In the genomic region with DNA sequence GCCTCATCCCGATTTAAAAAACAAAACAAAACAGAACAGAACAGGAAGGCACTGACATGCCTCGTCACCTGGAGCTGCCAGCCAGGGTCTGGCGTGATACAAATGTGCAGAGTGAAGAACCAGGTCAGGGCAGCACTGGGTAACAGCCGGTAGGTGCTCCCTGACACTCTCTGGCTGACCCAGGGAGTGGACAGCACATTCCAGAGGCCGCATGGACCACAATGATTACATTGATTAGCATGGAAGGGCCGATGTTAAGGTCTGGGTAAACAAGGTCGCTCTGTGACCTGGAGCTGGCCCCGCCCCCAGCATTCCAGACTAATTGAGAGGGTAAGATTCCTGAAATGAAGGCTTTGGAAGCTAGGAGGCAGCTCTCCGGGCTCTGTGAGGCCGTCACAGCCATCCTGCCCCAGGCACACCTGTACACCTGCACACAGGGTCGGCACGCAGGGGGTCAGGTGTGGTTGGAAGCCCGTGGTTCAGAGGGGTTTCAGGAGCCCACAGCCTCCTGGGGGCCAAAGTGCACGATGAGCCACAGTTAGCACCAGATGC, we compare ENCODE assay signal across 15 cellular contexts. TPM values are rescaled to one million over a fixed set of nuclear protein-coding genes. Genes with fewer than 3 reads are reported as not detected.
DNase-seq lines count a peak whose midpoint lies in the region; ATAC-seq and TF ChIP-seq lines count a peak whose summit lies in the region.
"Had no signal": no experiment of that assay in that cellular context is flagged by ENCODE, and none has a peak within 500 bp of the region (broad histone marks: within the 10 kb centered on the region; RNA-seq: fewer than 3 reads in every experiment).

No MANE protein-coding gene starts in this region.

- peaks cover 28% of the 10 kb centered on the region for H3F3A ChIP-seq in neural progenitor cell (ENCODE audit: low read depth)

- H2AFZ ChIP-seq in neural progenitor cell (replicated peaks), result no peak overlapping the region

- H3K36me3 ChIP-seq in Caco-2 (ENCODE audit: control insufficient read depth, insufficient read depth, low read length) (no peaks in the 10 kb centered on the region), NT2/D1 (ENCODE audit: insufficient read depth, insufficient read length, low read length) (peaks cover 45% of the 10 kb centered on the region), neural progenitor cell (no peaks in the 10 kb centered on the region), MG63 (no peaks in the 10 kb centered on the region; the same call in none of the 2 replicates)

- H3K9me3 ChIP-seq in Caco-2 (no peaks in the 10 kb centered on the region), NT2/D1 (ENCODE audit: insufficient read depth, low read length) (no peaks in the 10 kb centered on the region), neural progenitor cell (ENCODE audit: low read depth) (no peaks in the 10 kb centered on the region), MG63 (no peaks in the 10 kb centered on the region)

- H3K9me3 Mint-ChIP-seq in Caco-2 (ENCODE audit: unreplicated experiment) (no peaks in the 10 kb centered on the region), neural progenitor cell (no peaks in the 10 kb centered on the region)

- no peak overlapping the region for H3K9ac ChIP-seq in NT2/D1 (ENCODE audit: insufficient read length, low read depth)
- H3K9ac ChIP-seq in neural progenitor cell, result no peak overlapping the region

- H3K4me1 ChIP-seq in Caco-2, result peaks cover 65% of the 10 kb centered on the region
- H3K4me1 ChIP-seq in NT2/D1 (ENCODE audit: insufficient read depth, insufficient read length), result peaks cover 67% of the 10 kb centered on the region
- peaks cover 34% of the 10 kb centered on the region for H3K4me1 ChIP-seq in neural progenitor cell

- ATAC-seq in GM18858 (IDR thresholded peaks at IDR 0.05; ENCODE audit: unreplicated experiment), result no peak
- ATAC-seq: sciatic nerve had no signal

- H3K4me3 Mint-ChIP-seq in Caco-2 (ENCODE audit: unreplicated experiment) (peak overlapping the region; percentile 68), neural progenitor cell (no peak overlapping the region)
- H3K4me3 Mint-ChIP-seq: IgD-negative memory B cell had no signal

- peak; percentile 4 to 41 for TF ChIP-seq CTCF in Caco-2 (IDR thresholded peaks at IDR 0.05; ENCODE audit: insufficient read depth in 1 of 2, low read depth in 1 of 2, low read length in 1 of 2, severe bottlenecking in 1 of 2, unreplicated experiment in 1 of 2)
- no peak for TF ChIP-seq CTCF in neural progenitor cell (IDR thresholded peaks at IDR 0.05)

- H3K36me3 Mint-ChIP-seq in Caco-2 (ENCODE audit: insufficient read depth, unreplicated experiment) (peaks cover 48% of the 10 kb centered on the region), neural progenitor cell (no peaks in the 10 kb centered on the region)

- DNase-seq in Caco-2 (peak; percentile 95 to 96), NT2/D1 (ENCODE audit: low read depth, low spot score) (peak; percentile 71), iPS DF 19.7 (ENCODE audit: low read depth, low spot score) (peak; percentile 57), neural progenitor cell (ENCODE audit: low spot score) (peak; percentile 93), NCI-H146 (lab: John Stamatoyannopoulos, UW) (no peak), MG63 (no peak), DMS114 treated with DMSO at 0.1 percent for 48 hours (lab: John Stamatoyannopoulos, UW; ENCODE audit: unreplicated experiment) (no peak)
- DNase-seq: activated CD8-positive, alpha-beta memory T cell treated with anti-CD3 and anti-CD28 coated beads for 24 hours; activated naive CD4-positive, alpha-beta T cell treated with anti-CD3 and anti-CD28 coated beads, Interleukin-2, amount 50 U/mL, for 16 hours; C1 segment of cervical spinal cord; NCI-H187 had no signal

- H3K27ac Mint-ChIP-seq in Caco-2 (ENCODE audit: unreplicated experiment) (peak overlapping the region; percentile 90), neural progenitor cell (no peak overlapping the region)

- H3K4me1 Mint-ChIP-seq in Caco-2 (ENCODE audit: low read depth, unreplicated experiment) (peaks cover 19% of the 10 kb centered on the region), neural progenitor cell (peaks cover 23% of the 10 kb centered on the region)

- H3K27me3 Mint-ChIP-seq in Caco-2 (ENCODE audit: insufficient read depth, unreplicated experiment) (no peaks in the 10 kb centered on the region), neural progenitor cell (ENCODE audit: insufficient read depth, low read depth) (peaks cover 2% of the 10 kb centered on the region)
- H3K27me3 Mint-ChIP-seq: IgD-negative memory B cell had no signal

- H3K4me2 ChIP-seq in neural progenitor cell, result peak overlapping the region; percentile 60

- intact Hi-C loops in Caco-2 (cut with micrococcal nuclease; ENCODE audit: unreplicated experiment), result loop anchor here (1.0 to 2.0 kb wide), 2 partner anchors 21 to 22 kb away; partner anchors contain the start of gene PIEZO1

- H3K4me3 ChIP-seq in Caco-2 (ENCODE audit: low read depth, low read length) (no peak overlapping the region), NT2/D1 (ENCODE audit: insufficient read length, low read depth) (no peak overlapping the region), neural progenitor cell (no peak overlapping the region), MG63 (no peak overlapping the region)
- H3K4me3 ChIP-seq: coronary artery had no signal

- H3K27me3 ChIP-seq in Caco-2 (replicated peaks; ENCODE audit: control insufficient read depth, insufficient read depth, low read length), result no peaks in the 10 kb centered on the region
- peaks cover 44% of the 10 kb centered on the region for H3K27me3 ChIP-seq in NT2/D1 (ENCODE audit: insufficient read depth, insufficient read length)
- no peaks in the 10 kb centered on the region for H3K27me3 ChIP-seq in neural progenitor cell
- no peaks in the 10 kb centered on the region for H3K27me3 ChIP-seq in MG63

- CTCF ChIA-PET in Caco-2 (lab: Charles Lee), result interaction anchor here (0.5 to 2.2 kb wide), 16 partner anchors 8 to 938 kb away, joined by 3 to 45 read pairs (median 5); partner anchors contain the start of genes PIEZO1, SPATA2L and ZNF778

- no peak overlapping the region for H3K27ac ChIP-seq in neural progenitor cell
- H3K27ac ChIP-seq: coronary artery had no signal

- H3K79me2 ChIP-seq in neural progenitor cell (ENCODE audit: low read depth), result no peaks in the 10 kb centered on the region

- BruUV-seq in Caco-2 (replicated peaks; lab: Mats Ljungman, UMichigan), result no TSS peak

- H4K20me1 ChIP-seq in neural progenitor cell (ENCODE audit: low read depth), result no peaks in the 10 kb centered on the region

- POLR2A ChIA-PET in Caco-2 (lab: Charles Lee), result interaction anchor here (0.7 to 1.5 kb wide), 4 partner anchors 17 to 46 kb away, joined by 3 to 11 read pairs (median 4); partner anchors contain the start of gene PIEZO1

RNA-seq across cellular contexts. Expression of gene PIEZO1, which starts 21.4 kb away (rescaled TPM):
- 248 and 284 TPM in 2 replicates for total RNA-seq in Caco-2 (2022)
- total RNA-seq in neural progenitor cell (ENCODE audit: low replicate concordance), result 5.5 and 26.9 TPM in 2 replicates
- total RNA-seq in MG63 (2014; rRNA removed; shearing (Covaris generic); ENCODE audit: low replicate concordance), result 77.6 and 88.5 TPM in 2 replicates

RNA-seq across cellular contexts. Expression of gene CDT1, which starts 40.0 kb away (rescaled TPM):
- total RNA-seq in Caco-2 (2022), result 97.7 and 98.0 TPM in 2 replicates
- total RNA-seq in neural progenitor cell (ENCODE audit: low replicate concordance), result 7.8 and 57.9 TPM in 2 replicates
- 9.3 and 14.3 TPM in 2 replicates for total RNA-seq in MG63 (2014; rRNA removed; shearing (Covaris generic); ENCODE audit: low replicate concordance)

RNA-seq across cellular contexts. Expression of gene APRT, which starts 48.1 kb away (rescaled TPM):
- total RNA-seq in Caco-2 (2022) (251 and 268 TPM in 2 replicates), neural progenitor cell (ENCODE audit: low replicate concordance) (53.4 and 150 TPM in 2 replicates)
- total RNA-seq in MG63 (2014; rRNA removed; shearing (Covaris generic); ENCODE audit: low replicate concordance), result 290 and 307 TPM in 2 replicates

RNA-seq across cellular contexts. Expression of gene CTU2, which starts 57.3 kb away (rescaled TPM):
- 44.3 and 54.9 TPM in 2 replicates for total RNA-seq in Caco-2 (2022)
- total RNA-seq in neural progenitor cell (ENCODE audit: low replicate concordance), result 4.7 and 11.0 TPM in 2 replicates
- total RNA-seq in MG63 (2014; rRNA removed; shearing (Covaris generic); ENCODE audit: low replicate concordance), result 13.6 and 16.8 TPM in 2 replicates

RNA-seq across cellular contexts. Expression of gene RNF166, which starts 57.4 kb away (rescaled TPM):
- total RNA-seq in Caco-2 (2022) (37.3 and 40.4 TPM in 2 replicates), neural progenitor cell (ENCODE audit: low replicate concordance) (11.1 and 30.1 TPM in 2 replicates)
- 16.5 and 20.2 TPM in 2 replicates for total RNA-seq in MG63 (2014; rRNA removed; shearing (Covaris generic); ENCODE audit: low replicate concordance)

Comparison
In these comparisons a context has a peak if more than half of its experiments do, and no peak if none do; other contexts are left out.
1. DNase-seq: peak in Caco-2 (2 of 2), NT2/D1 (single experiment), iPS DF 19.7 (single experiment) and neural progenitor cell (single experiment); none in NCI-H146 (single experiment), MG63 (single experiment) and DMS114 treated with DMSO at 0.1 percent for 48 hours (single experiment).